In genomic region chr5:36382890-36383289, GRCh38 we compare ENCODE assay signal across 10 cellular contexts.
"Had no signal": no experiment of that assay in that cellular context is flagged by ENCODE, and none has a peak within 500 bp of the region (broad histone marks: within the 10 kb centered on the region; RNA-seq: fewer than 3 reads in every experiment).

No MANE protein-coding gene starts in this region.

- H3K27ac Mint-ChIP-seq: GM23338, H9, HFFc6 had no signal

- H3K4me2 ChIP-seq: GM23338 had no signal

- H3K9me3 Mint-ChIP-seq: GM23338, H9, HFFc6 had no signal

- H3K9ac ChIP-seq: GM23248 had no signal

- DNase-seq: GM23248, GOT3, H7, H9, HFFc6 had no signal

- H3K4me3 ChIP-seq: GM23248, GM23338, HAP-1 had no signal

- H3K27ac ChIP-seq: GM23248 had no signal

- FAIRE-seq: H1, H54 had no signal

- H2AFZ ChIP-seq: GM23248, GM23338 had no signal

- H3K9me3 ChIP-seq: HAP-1 had no signal

- ATAC-seq: GM23338, HCT116 had no signal

- H3K4me1 ChIP-seq: HAP-1 had no signal

- H3K36me3 ChIP-seq: HAP-1 had no signal

- H3K4me3 Mint-ChIP-seq: GM23338, H9, HFFc6 had no signal
